In the genomic region with DNA sequence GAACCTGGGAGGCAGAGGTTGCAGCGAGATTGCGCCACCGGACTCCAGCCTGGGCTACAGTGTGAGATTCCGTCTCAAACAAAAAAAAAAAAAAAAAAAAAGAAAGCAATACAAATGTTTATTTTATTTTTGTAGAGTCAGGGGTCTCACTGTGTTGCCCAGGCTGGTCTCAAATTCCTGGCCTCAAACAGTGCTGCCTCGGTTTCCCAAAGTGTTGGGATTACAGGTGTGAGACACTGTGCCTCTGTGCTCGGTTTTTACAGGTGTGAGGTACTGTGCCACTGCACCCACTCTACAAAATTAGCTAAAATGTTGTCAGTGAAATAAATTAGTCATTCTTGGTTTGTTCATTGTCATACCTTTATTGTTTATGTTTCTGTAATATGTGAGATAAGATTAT, we compare ENCODE assay signal across 7 cellular contexts.
"Had no signal": no experiment of that assay in that cellular context is flagged by ENCODE, and none has a peak within 500 bp of the region (broad histone marks: within the 10 kb centered on the region; RNA-seq: fewer than 3 reads in every experiment).

No MANE protein-coding gene starts in this region.

- DNase-seq: GDM1, GF-D8 had no signal

- FAIRE-seq: G401.6, GM12878, GM12891, GM12892, GM18507 had no signal

- H3K4me3 ChIP-seq: GM12878 had no signal

- ATAC-seq: GM12878 had no signal
